1 cellular context compared by ENCODE assay signal in the genomic region with DNA sequence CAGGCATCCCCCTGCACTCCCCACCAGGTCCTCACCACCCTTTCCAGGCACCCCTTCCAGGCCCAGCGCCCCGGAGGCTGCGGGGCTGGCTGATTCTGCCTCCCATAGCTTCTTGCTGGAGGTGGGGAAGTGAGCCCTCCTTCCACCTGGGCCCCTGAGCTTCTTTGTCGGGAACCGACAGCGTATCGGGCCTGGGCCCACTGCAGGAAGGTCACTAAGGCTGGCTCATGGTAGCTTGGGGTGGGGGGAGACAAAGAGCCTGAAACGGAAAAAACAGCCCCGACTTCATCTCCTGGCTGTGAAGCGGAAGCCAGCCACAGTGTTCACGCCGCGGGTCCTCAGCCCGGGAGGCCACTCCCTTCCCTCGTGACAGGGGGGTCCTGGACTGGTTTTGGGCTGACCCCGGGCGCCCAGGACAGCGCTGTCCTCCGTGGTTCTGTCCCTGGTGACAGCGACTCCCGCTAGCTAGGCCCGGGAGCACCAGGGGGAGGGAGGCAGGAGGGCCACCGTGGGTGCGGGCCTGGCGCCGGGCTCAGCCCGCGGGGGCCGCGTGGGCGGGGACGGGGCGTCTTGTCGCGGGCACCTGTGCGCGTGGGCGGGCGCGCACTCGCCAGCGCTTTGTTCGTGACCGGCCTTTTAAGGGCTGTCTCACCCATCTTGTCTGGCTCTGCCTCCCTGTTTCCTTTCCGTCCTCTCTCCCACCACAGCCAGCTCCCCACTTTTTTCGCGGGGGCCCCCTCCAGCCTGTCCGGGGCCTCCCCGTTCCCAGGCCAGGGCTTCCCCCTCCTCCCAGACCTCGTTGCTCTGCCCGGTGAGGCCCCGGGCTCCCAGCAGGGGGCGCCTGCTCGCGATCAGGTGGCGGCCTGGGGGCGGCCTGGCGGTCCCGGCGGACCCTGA.
TF ChIP-seq lines count a peak whose summit lies in the region.

No MANE protein-coding gene starts in this region.

TF ChIP-seq in SK-N-SH treated with all-trans-retinoic acid at 6 μM for 48 hours, 23 proteins besides CTCF, POLR2A, EP300 and RAD21 (continued from another document):
- TF ChIP-seq, protein P1, sequence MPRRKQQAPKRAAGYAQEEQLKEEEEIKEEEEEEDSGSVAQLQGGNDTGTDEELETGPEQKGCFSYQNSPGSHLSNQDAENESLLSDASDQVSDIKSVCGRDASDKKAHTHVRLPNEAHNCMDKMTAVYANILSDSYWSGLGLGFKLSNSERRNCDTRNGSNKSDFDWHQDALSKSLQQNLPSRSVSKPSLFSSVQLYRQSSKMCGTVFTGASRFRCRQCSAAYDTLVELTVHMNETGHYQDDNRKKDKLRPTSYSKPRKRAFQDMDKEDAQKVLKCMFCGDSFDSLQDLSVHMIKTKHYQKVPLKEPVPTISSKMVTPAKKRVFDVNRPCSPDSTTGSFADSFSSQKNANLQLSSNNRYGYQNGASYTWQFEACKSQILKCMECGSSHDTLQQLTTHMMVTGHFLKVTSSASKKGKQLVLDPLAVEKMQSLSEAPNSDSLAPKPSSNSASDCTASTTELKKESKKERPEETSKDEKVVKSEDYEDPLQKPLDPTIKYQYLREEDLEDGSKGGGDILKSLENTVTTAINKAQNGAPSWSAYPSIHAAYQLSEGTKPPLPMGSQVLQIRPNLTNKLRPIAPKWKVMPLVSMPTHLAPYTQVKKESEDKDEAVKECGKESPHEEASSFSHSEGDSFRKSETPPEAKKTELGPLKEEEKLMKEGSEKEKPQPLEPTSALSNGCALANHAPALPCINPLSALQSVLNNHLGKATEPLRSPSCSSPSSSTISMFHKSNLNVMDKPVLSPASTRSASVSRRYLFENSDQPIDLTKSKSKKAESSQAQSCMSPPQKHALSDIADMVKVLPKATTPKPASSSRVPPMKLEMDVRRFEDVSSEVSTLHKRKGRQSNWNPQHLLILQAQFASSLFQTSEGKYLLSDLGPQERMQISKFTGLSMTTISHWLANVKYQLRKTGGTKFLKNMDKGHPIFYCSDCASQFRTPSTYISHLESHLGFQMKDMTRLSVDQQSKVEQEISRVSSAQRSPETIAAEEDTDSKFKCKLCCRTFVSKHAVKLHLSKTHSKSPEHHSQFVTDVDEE (CRISPR knock-in tag; IDR thresholded peaks at IDR 0.05), result no peak
- TF ChIP-seq ZFP3 (CRISPR knock-in tag; IDR thresholded peaks at IDR 0.05) (no peak), ZC3H10 (CRISPR knock-in tag; IDR thresholded peaks at IDR 0.05) (no peak), ESRRG (CRISPR knock-in tag; IDR thresholded peaks at IDR 0.05) (no peak), BACH2 (CRISPR knock-in tag; IDR thresholded peaks at IDR 0.05; ENCODE audit: borderline replicate concordance) (no peak), TOX (CRISPR knock-in tag; IDR thresholded peaks at IDR 0.05; ENCODE audit: borderline replicate concordance) (no peak)
